ENCODE assay signal across 20 cellular contexts in the genomic region with DNA sequence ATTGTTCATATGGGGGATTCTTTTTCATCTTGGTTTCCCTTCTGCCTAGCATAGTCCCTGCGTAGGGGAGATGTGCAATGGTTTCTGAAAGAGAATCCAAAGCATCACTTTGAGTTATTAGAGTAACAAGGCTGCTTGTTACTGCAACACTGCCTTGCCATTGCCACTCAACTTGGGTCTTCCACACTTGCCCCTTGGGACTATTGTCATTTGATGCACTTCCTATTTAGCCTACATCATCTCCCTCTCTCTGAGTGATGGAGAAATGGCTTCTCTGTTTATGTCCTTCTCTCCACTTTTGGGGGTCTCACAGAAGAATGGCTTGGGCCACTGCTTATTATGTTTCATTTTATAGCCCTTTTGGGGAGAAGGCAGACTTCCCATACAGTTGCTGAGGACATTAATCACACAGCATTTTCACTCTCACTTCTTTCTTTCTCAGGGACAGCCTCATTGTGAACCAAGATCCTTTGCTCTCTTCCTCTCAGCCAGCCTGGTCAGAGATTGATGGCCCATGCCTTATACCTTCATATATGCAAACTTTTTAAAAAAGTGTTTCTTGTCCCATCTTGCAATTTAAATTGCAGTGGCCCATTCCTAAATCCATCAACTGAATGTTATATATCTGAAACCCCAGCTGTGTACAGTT.
"Had no signal": no experiment of that assay in that cellular context is flagged by ENCODE, and none has a peak within 500 bp of the region (broad histone marks: within the 10 kb centered on the region; RNA-seq: fewer than 3 reads in every experiment).

No MANE protein-coding gene starts in this region.

- H3K27me3 Mint-ChIP-seq: naive thymus-derived CD4-positive, alpha-beta T cell had no signal

- ATAC-seq: activated CD4-positive, CD25-positive, alpha-beta regulatory T cell treated with anti-CD3 and anti-CD28 coated beads, Interleukin-2, amount 50 U/mL, for 24 hours; esophagus mucosa; gastroesophageal sphincter; heart right ventricle; naive thymus-derived CD4-positive, alpha-beta T cell had no signal

- H3K4me3 Mint-ChIP-seq: naive thymus-derived CD4-positive, alpha-beta T cell had no signal

- H3K27ac Mint-ChIP-seq: naive thymus-derived CD4-positive, alpha-beta T cell had no signal

- DNase-seq: activated CD8-positive, alpha-beta memory T cell treated with anti-CD3 and anti-CD28 coated beads for 24 hours; activated CD8-positive, alpha-beta memory T cell treated with anti-CD3 and anti-CD28 coated beads, Interleukin-2, amount 50 U/mL, for 48 hours; activated effector memory CD4-positive, alpha-beta T cell treated with Interleukin-2 at 50 U/mL for 16 hours; activated naive CD4-positive, alpha-beta T cell treated with anti-CD3 and anti-CD28 coated beads, Interleukin-2, amount 50 U/mL, for 16 hours; activated T-cell treated with anti-CD3 and anti-CD28 coated beads, Interleukin-2, amount 50 U/mL, for 48 hours; aorta; cerebellar nuclear complex; cortex of kidney; effector CD4-positive, alpha-beta T cell; heart right ventricle; left ventricle myocardium inferior; mesenchymal stem cell; naive thymus-derived CD4-positive, alpha-beta T cell; stimulated activated CD4-positive, alpha-beta T cell treated with anti-CD3 and anti-CD28 coated beads, Interleukin-2, amount 100 ng/mL, for 24 hours; stomach; T-helper 9 cell; trophoblast cell had no signal

- H3K9me3 Mint-ChIP-seq: naive thymus-derived CD4-positive, alpha-beta T cell had no signal
